8 cellular contexts compared by ENCODE assay signal in the genomic region with DNA sequence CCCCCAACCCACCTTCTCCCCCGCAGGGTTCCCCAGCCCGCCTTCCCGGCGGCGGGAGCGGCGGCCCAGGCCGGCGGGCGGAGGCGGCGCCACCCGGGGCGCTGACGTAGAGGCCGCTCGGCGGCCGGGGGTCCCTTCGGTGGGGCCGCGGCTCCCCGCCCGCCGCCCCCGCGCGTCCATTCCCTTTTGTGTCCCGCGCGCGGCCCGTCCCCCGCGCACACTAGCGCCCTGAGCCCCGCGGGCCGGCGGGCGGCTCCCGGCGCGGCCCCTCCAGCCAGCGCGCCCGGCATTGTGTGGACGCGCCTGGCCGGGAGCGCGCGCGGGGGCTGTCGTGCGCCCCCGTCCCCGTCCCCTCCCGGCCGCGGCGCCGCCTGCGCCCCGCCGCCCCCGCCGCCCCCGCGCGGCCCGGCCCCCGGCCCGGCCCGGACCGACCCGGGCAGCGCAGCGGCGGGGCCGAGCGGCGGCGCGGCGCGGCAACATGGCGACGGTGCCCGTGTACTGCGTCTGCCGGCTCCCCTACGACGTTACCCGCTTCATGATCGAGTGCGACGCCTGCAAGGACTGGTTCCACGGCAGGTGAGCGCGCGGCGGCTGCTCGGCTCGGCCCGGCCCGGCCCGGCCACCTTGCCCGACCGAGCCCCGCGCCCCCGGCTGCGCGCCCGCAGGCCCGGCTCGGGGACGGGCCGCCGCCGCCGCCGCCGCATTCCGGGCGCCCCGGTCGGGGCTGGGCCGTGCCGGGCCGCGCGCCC. TPM values are rescaled to one million over a fixed set of nuclear protein-coding genes. Genes with fewer than 3 reads are reported as not detected.
DNase-seq lines count a peak whose midpoint lies in the region; FAIRE-seq and TF ChIP-seq lines count a peak whose summit lies in the region.

A gene (plus strand): TSS at position 289 of the 749 bp plus-strand sequence. CDS start 190 bp downstream, at position 479.

- no peaks in the 10 kb centered on the region for H3K9me1 ChIP-seq in keratinocyte (ENCODE audit: control insufficient read depth, extremely low read depth, insufficient read depth, low read length)

- no peaks in the 10 kb centered on the region for H3K36me3 ChIP-seq in SJCRH30
- no peaks in the 10 kb centered on the region for H3K36me3 ChIP-seq in brain microvascular endothelial cell (replicated peaks)
- H3K36me3 ChIP-seq in keratinocyte (ENCODE audit: control insufficient read depth in 2 of 2, extremely low read depth in 1 of 2, insufficient read depth in 2 of 2, low read length in 2 of 2): no peaks in the 10 kb centered on the region
- H3K36me3 ChIP-seq in spleen: no peaks in the 10 kb centered on the region

- no peak for TF ChIP-seq POLR2A in spleen (IDR thresholded peaks at IDR 0.05)

- no peak for TF ChIP-seq CTCF in HFF-Myc (IDR thresholded peaks at IDR 0.05; ENCODE audit: low read depth, low read length, missing control alignments)
- TF ChIP-seq CTCF in brain microvascular endothelial cell (IDR thresholded peaks at IDR 0.05; ENCODE audit: low read depth, low read length, missing control alignments): no peak
- no peak for TF ChIP-seq CTCF in keratinocyte (optimal IDR thresholded peaks at IDR 0.05 in 1 of 3, IDR thresholded peaks at IDR 0.05 in 1 of 3, conservative IDR thresholded peaks at IDR 0.05 in 1 of 3; ENCODE audit: extremely low read depth in 1 of 3, insufficient read depth in 2 of 3, low read length in 3 of 3)
- no peak for TF ChIP-seq CTCF in spleen (IDR thresholded peaks at IDR 0.05 in 8 of 11, conservative IDR thresholded peaks at IDR 0.05 in 3 of 11)

- H3K9me3 ChIP-seq in SJCRH30 (replicated peaks) (no peaks in the 10 kb centered on the region), keratinocyte (ENCODE audit: control insufficient read depth, low read depth, low read length) (no peaks in the 10 kb centered on the region), spleen (no peaks in the 10 kb centered on the region)

- H3K4me2 ChIP-seq in keratinocyte (ENCODE audit: control insufficient read depth, extremely low read depth, insufficient read depth, low read depth, low read length): peak within 1 kb of the TSS; percentile 98

- 0 to 2% (median 1%) methylated on average over 6 to 134 of the region's 134 CpGs for WGBS in spleen, 5 donors

- H3K79me2 ChIP-seq in keratinocyte (ENCODE audit: control insufficient read depth, insufficient read depth, low read length): peaks cover 34% of the 10 kb centered on the region

- no peaks in the 10 kb centered on the region for H4K20me1 ChIP-seq in keratinocyte (ENCODE audit: control insufficient read depth, extremely low read depth, insufficient read depth, low read length)

- intact Hi-C loops in spleen (cut with DNase I; ENCODE audit: low total_unique reads): no loop called here

- DNase-seq in GM03348 (ENCODE audit: low spot score): peak; percentile 82
- DNase-seq in HFF-Myc (ENCODE audit: extremely low read depth, low read depth): no peak
- peak in 1 of 2 experiments; percentile 32 for DNase-seq in SJCRH30
- no peak for DNase-seq in brain microvascular endothelial cell
- DNase-seq in keratinocyte (ENCODE audit: low read depth, low spot score): no peak
- DNase-seq in spleen: peak; percentile 89
- DNase-seq in iPS-NIHi7 (ENCODE audit: extremely low spot score): no peak
- DNase-seq in inferior parietal cortex (ENCODE audit: extremely low spot score): no peak

- no peaks in the 10 kb centered on the region for H3K4me1 ChIP-seq in SJCRH30
- peaks cover 17% of the 10 kb centered on the region for H3K4me1 ChIP-seq in keratinocyte (ENCODE audit: control insufficient read depth, extremely low read depth, insufficient read depth, low read length)
- peaks cover 17 to 65% (median 54%) of the 10 kb centered on the region in 6 donors for H3K4me1 ChIP-seq in spleen

- in situ Hi-C loops in brain microvascular endothelial cell (cut with HindIII; ENCODE audit: low pct_ligation_motif_present, low sequenced_read_pairs): no loop called here

- H2AFZ ChIP-seq in keratinocyte (ENCODE audit: control insufficient read depth, low read length): peak within 1 kb of the TSS; percentile 89

- H3K27ac ChIP-seq in SJCRH30 (peak within 1 kb of the TSS; percentile 64), brain microvascular endothelial cell (peak within 1 kb of the TSS; percentile 44), keratinocyte (ENCODE audit: control insufficient read depth, insufficient read depth, low read length) (peak within 1 kb of the TSS; percentile 56), spleen (peak within 1 kb of the TSS; percentile 88 to 97 (median 93))

- dilution Hi-C loops in keratinocyte (cut with MboI; ENCODE audit: extremely low pct_ligation_motif_present, low sequenced_read_pairs): no loop called here

- peak within 1 kb of the TSS; percentile 82 for H3K9ac ChIP-seq in keratinocyte (ENCODE audit: control insufficient read depth, extremely low read depth, insufficient read depth, low read length)

- peak within 1 kb of the TSS; percentile 60 for H3K4me3 ChIP-seq in HFF-Myc (replicated peaks; ENCODE audit: low read depth, low read length)
- H3K4me3 ChIP-seq in SJCRH30: peak within 1 kb of the TSS; percentile 73
- peak within 1 kb of the TSS; percentile 69 for H3K4me3 ChIP-seq in brain microvascular endothelial cell (ENCODE audit: low read depth, low read length)
- H3K4me3 ChIP-seq in keratinocyte (ENCODE audit: control insufficient read depth in 2 of 3, extremely low read depth in 1 of 3, insufficient read depth in 2 of 3, low read depth in 1 of 3, low read length in 3 of 3): peak within 1 kb of the TSS; percentile 66 to 80 (median 78)
- H3K4me3 ChIP-seq in spleen: peak within 1 kb of the TSS; percentile 58 to 93 (median 70)

- no peaks in the 10 kb centered on the region for H3K27me3 ChIP-seq in SJCRH30
- no peaks in the 10 kb centered on the region for H3K27me3 ChIP-seq in brain microvascular endothelial cell (replicated peaks)
- no peaks in the 10 kb centered on the region for H3K27me3 ChIP-seq in keratinocyte (ENCODE audit: control insufficient read depth, extremely low read depth, insufficient read depth, low read length)
- no peaks in the 10 kb centered on the region for H3K27me3 ChIP-seq in spleen (replicated peaks in 1 of 7)

- FAIRE-seq in keratinocyte (lab: Jason Lieb, UNC): no peak

RNA-seq across cellular contexts. Expression of the gene that starts here (rescaled TPM):
- 31.1 and 32.2 TPM in 2 replicates for total RNA-seq in SJCRH30 (2014; rRNA removed; shearing (Covaris generic))
- polyA plus RNA-seq in keratinocyte: 3.7 to 6.6 TPM (median 5.1 TPM) in 3 replicates
- polyA plus RNA-seq in keratinocyte (2011; ENCODE audit: low read depth): 2.8 TPM
- polyA plus RNA-seq in keratinocyte (2011; cell fraction: cytosol; rRNA removed): 3.0 and 3.6 TPM in 2 replicates
- 7.4 and 8.4 TPM in 2 replicates for polyA plus RNA-seq in keratinocyte (2011; cell fraction: nucleus; rRNA removed)
- polyA plus RNA-seq in keratinocyte (2012; ENCODE audit: low replicate concordance): 5.4 and 7.9 TPM in 2 replicates
- polyA minus RNA-seq in keratinocyte: 2.9 to 5.9 TPM (median 4.3 TPM) in 3 replicates
- polyA minus RNA-seq in keratinocyte (2011; cell fraction: cytosol; rRNA and poly(A)+ RNA removed): 5.0 TPM
- 4.2 and 5.0 TPM in 2 replicates for polyA minus RNA-seq in keratinocyte (2011; cell fraction: nucleus; rRNA and poly(A)+ RNA removed)
- total RNA-seq in spleen: 10 to 100 TPM; 27.6 to 46.2 (median 32.6) TPM
- polyA plus RNA-seq in spleen: 10 to 100 TPM; 11.2 to 23.1 (median 13.7) TPM

Comparison
In these comparisons a context has a peak if more than half of its experiments do, and no peak if none do; other contexts are left out.
1. DNase-seq: peak in GM03348 (single experiment) and spleen (single experiment); none in HFF-Myc (single experiment), brain microvascular endothelial cell (single experiment), keratinocyte (single experiment), iPS-NIHi7 (single experiment) and inferior parietal cortex (single experiment).
2. Peak in every context shown above with its lines, with median percentiles within 50 percentile points of each other: H3K4me3 ChIP-seq and H3K27ac ChIP-seq.